30 cellular contexts compared by ENCODE assay signal in genomic region chr2:58460670-58461069, GRCh38.
"Had no signal": no experiment of that assay in that cellular context is flagged by ENCODE, and none has a peak within 500 bp of the region (broad histone marks: within the 10 kb centered on the region; RNA-seq: fewer than 3 reads in every experiment).

No MANE protein-coding gene starts in this region.

- H3K4me1 Mint-ChIP-seq: activated B cell treated with CpG ODN at 0.5 μM for 24 hours; activated CD4-positive, alpha-beta T cell treated with anti-CD3 and anti-CD28 coated beads, Interleukin-2, amount 10 ng/mL, durations not matched to agents 24 days and 14 days; activated naive CD4-positive, alpha-beta T cell treated with anti-CD3 and anti-CD28 coated beads, Interleukin-2, amount 10 ng/mL, durations not matched to agents 7 days and 5 days; activated naive CD4-positive, alpha-beta T cell treated with anti-CD3 and anti-CD28 coated beads, Interleukin-2, amount 50 U/mL, for 24 hours; activated naive CD8-positive, alpha-beta T cell treated with anti-CD3 and anti-CD28 coated beads, Interleukin-2, amount 10 ng/mL, durations not matched to agents 7 days and 5 days; activated naive CD8-positive, alpha-beta T cell treated with anti-CD3 and anti-CD28 coated beads, Interleukin-2, amount 50 U/mL, for 24 hours; brain; T-helper 17 cell had no signal

- FAIRE-seq: TTC549 had no signal

- H3K36me3 Mint-ChIP-seq: activated CD4-positive, alpha-beta memory T cell treated with anti-CD3 and anti-CD28 coated beads for 36 hours; activated naive CD4-positive, alpha-beta T cell treated with anti-CD3 and anti-CD28 coated beads, Interleukin-2, amount 10 ng/mL, durations not matched to agents 7 days and 5 days; activated naive CD4-positive, alpha-beta T cell treated with anti-CD3 and anti-CD28 coated beads, Interleukin-2, amount 50 U/mL, for 24 hours; activated naive CD8-positive, alpha-beta T cell; activated naive CD8-positive, alpha-beta T cell treated with anti-CD3 and anti-CD28 coated beads, Interleukin-2, amount 10 ng/mL, durations not matched to agents 7 days and 5 days; brain had no signal

- H3K27me3 Mint-ChIP-seq: activated CD4-positive, alpha-beta T cell treated with anti-CD3 and anti-CD28 coated beads, Interleukin-2, amount 10 ng/mL, durations not matched to agents 24 days and 14 days; activated CD8-positive, alpha-beta T cell treated with anti-CD3 and anti-CD28 coated beads for 36 hours; activated naive CD4-positive, alpha-beta T cell treated with anti-CD3 and anti-CD28 coated beads, Interleukin-2, amount 10 ng/mL, durations not matched to agents 7 days and 5 days; activated naive CD4-positive, alpha-beta T cell treated with anti-CD3 and anti-CD28 coated beads, Interleukin-2, amount 50 U/mL, for 24 hours; activated naive CD8-positive, alpha-beta T cell treated with anti-CD3 and anti-CD28 coated beads, Interleukin-2, amount 50 U/mL, for 24 hours; T-helper 17 cell had no signal

- DNase-seq: activated B cell treated with CpG ODN at 0.5 μM for 24 hours; activated CD4-positive, alpha-beta memory T cell treated with anti-CD3 and anti-CD28 coated beads for 36 hours; activated CD4-positive, alpha-beta T cell treated with anti-CD3 and anti-CD28 coated beads for 4 hours; activated CD4-positive, alpha-beta T cell treated with anti-CD3 and anti-CD28 coated beads, Interleukin-2, amount 10 ng/mL, durations not matched to agents 24 days and 14 days; activated CD4-positive, alpha-beta T cell treated with anti-CD3 and anti-CD28 coated beads, Interleukin-2, amount 50 U/mL, for 1 hour; activated CD4-positive, alpha-beta T cell treated with anti-CD3 and anti-CD28 coated beads, Interleukin-2, amount 50 U/mL, for 4 hours; activated CD4-positive, CD25-positive, alpha-beta regulatory T cell treated with anti-CD3 and anti-CD28 coated beads, Interleukin-2, amount 50 U/mL, for 72 hours; activated CD8-positive, alpha-beta memory T cell treated with anti-CD3 and anti-CD28 coated beads, Interleukin-2, amount 50 U/mL, for 4 hours; activated CD8-positive, alpha-beta T cell treated with anti-CD3 and anti-CD28 coated beads for 36 hours; activated effector memory CD4-positive, alpha-beta T cell treated with Interleukin-2 at 50 U/mL for 16 hours; activated gamma-delta T cell; activated naive CD4-positive, alpha-beta T cell treated with anti-CD3 and anti-CD28 coated beads, Interleukin-2, amount 10 ng/mL, durations not matched to agents 7 days and 5 days; activated naive CD4-positive, alpha-beta T cell treated with Interleukin-2 at 50 U/mL for 16 hours; activated naive CD8-positive, alpha-beta T cell treated with anti-CD3 and anti-CD28 coated beads, Interleukin-2, amount 10 ng/mL, durations not matched to agents 7 days and 5 days; activated naive CD8-positive, alpha-beta T cell treated with anti-CD3 and anti-CD28 coated beads, Interleukin-2, amount 50 U/mL, for 24 hours; activated T-cell treated with anti-CD3 and anti-CD28 coated beads for 4 hours; activated T-cell treated with anti-CD3 and anti-CD28 coated beads, Interleukin-2, amount 50 U/mL, for 1 hour; activated T-cell treated with anti-CD3 and anti-CD28 coated beads, Interleukin-2, amount 50 U/mL, for 48 hours; amygdala; anterior cingulate cortex; central memory CD4-positive, alpha-beta T cell; T-helper 17 cell; T-helper 9 cell had no signal

- H3K9me3 Mint-ChIP-seq: activated B cell treated with CpG ODN at 0.5 μM for 24 hours; activated CD4-positive, alpha-beta memory T cell treated with anti-CD3 and anti-CD28 coated beads for 36 hours; activated CD4-positive, alpha-beta T cell treated with anti-CD3 and anti-CD28 coated beads, Interleukin-2, amount 10 ng/mL, durations not matched to agents 24 days and 14 days; activated CD8-positive, alpha-beta T cell treated with anti-CD3 and anti-CD28 coated beads for 36 hours; activated naive CD4-positive, alpha-beta T cell treated with anti-CD3 and anti-CD28 coated beads, Interleukin-2, amount 10 ng/mL, durations not matched to agents 7 days and 5 days; activated naive CD8-positive, alpha-beta T cell treated with anti-CD3 and anti-CD28 coated beads, Interleukin-2, amount 10 ng/mL, durations not matched to agents 7 days and 5 days; activated naive CD8-positive, alpha-beta T cell treated with anti-CD3 and anti-CD28 coated beads, Interleukin-2, amount 50 U/mL, for 24 hours; activated T-helper 2 cell treated with anti-CD3 and anti-CD28 coated beads, Interferon-gamma antibody, Interleukin-2, Interleukin-4, amounts not matched to agents 10 μg/mL and 5 μg/mL and 100 μg/mL, durations not matched to agents 14 hours and 24 hours and 36 hours had no signal

- H3K4me3 ChIP-seq: ascending aorta had no signal

- H3K27ac Mint-ChIP-seq: activated B cell treated with CpG ODN at 0.5 μM for 24 hours; activated CD4-positive, alpha-beta memory T cell treated with anti-CD3 and anti-CD28 coated beads for 36 hours; activated CD4-positive, alpha-beta T cell treated with anti-CD3 and anti-CD28 coated beads, Interleukin-2, amount 10 ng/mL, durations not matched to agents 24 days and 14 days; activated CD8-positive, alpha-beta T cell treated with anti-CD3 and anti-CD28 coated beads for 36 hours; activated naive CD4-positive, alpha-beta T cell treated with anti-CD3 and anti-CD28 coated beads, Interleukin-2, amount 10 ng/mL, durations not matched to agents 7 days and 5 days; activated naive CD4-positive, alpha-beta T cell treated with anti-CD3 and anti-CD28 coated beads, Interleukin-2, amount 50 U/mL, for 24 hours; activated naive CD8-positive, alpha-beta T cell; activated naive CD8-positive, alpha-beta T cell treated with anti-CD3 and anti-CD28 coated beads, Interleukin-2, amount 10 ng/mL, durations not matched to agents 7 days and 5 days; activated naive CD8-positive, alpha-beta T cell treated with anti-CD3 and anti-CD28 coated beads, Interleukin-2, amount 50 U/mL, for 24 hours; activated T-helper 2 cell treated with anti-CD3 and anti-CD28 coated beads, Interferon-gamma antibody, Interleukin-2, Interleukin-4, amounts not matched to agents 10 μg/mL and 5 μg/mL and 100 μg/mL, durations not matched to agents 14 hours and 24 hours and 36 hours; brain; T-helper 17 cell had no signal

- H3K27me3 ChIP-seq: ascending aorta had no signal

- H3K36me3 ChIP-seq: ascending aorta had no signal

- H3K4me3 Mint-ChIP-seq: activated B cell treated with CpG ODN at 0.5 μM for 24 hours; activated CD4-positive, alpha-beta memory T cell treated with anti-CD3 and anti-CD28 coated beads for 36 hours; activated CD4-positive, alpha-beta T cell treated with anti-CD3 and anti-CD28 coated beads, Interleukin-2, amount 10 ng/mL, durations not matched to agents 24 days and 14 days; activated CD8-positive, alpha-beta T cell treated with anti-CD3 and anti-CD28 coated beads for 36 hours; activated naive CD4-positive, alpha-beta T cell treated with anti-CD3 and anti-CD28 coated beads, Interleukin-2, amount 10 ng/mL, durations not matched to agents 7 days and 5 days; activated naive CD4-positive, alpha-beta T cell treated with anti-CD3 and anti-CD28 coated beads, Interleukin-2, amount 50 U/mL, for 24 hours; activated naive CD8-positive, alpha-beta T cell; activated naive CD8-positive, alpha-beta T cell treated with anti-CD3 and anti-CD28 coated beads, Interleukin-2, amount 10 ng/mL, durations not matched to agents 7 days and 5 days; activated naive CD8-positive, alpha-beta T cell treated with anti-CD3 and anti-CD28 coated beads, Interleukin-2, amount 50 U/mL, for 24 hours; brain; T-helper 17 cell had no signal

- H3K9me3 ChIP-seq: ascending aorta had no signal

- H3K4me1 ChIP-seq: ascending aorta had no signal

- H3K27ac ChIP-seq: ascending aorta, VCaP had no signal

- ATAC-seq: activated CD8-positive, alpha-beta T cell treated with anti-CD3 and anti-CD28 coated beads for 36 hours; activated naive CD8-positive, alpha-beta T cell treated with anti-CD3 and anti-CD28 coated beads, Interleukin-2, amount 50 U/mL, for 24 hours; T-helper 17 cell had no signal
